Comparison of ENCODE assay signal across 28 cellular contexts in genomic region chr6:170503414-170503761, GRCh38.
"Had no signal": no experiment of that assay in that cellular context is flagged by ENCODE, and none has a peak within 500 bp of the region (broad histone marks: within the 10 kb centered on the region; RNA-seq: fewer than 3 reads in every experiment).

No MANE protein-coding gene starts in this region.

- H3K9me3 ChIP-seq: neutrophil, pancreas, prostate gland, right atrium auricular region, right lobe of liver, sigmoid colon, suprapubic skin, testis, transverse colon, vagina had no signal

- H3K36me3 ChIP-seq: neural progenitor cell, neutrophil, pancreas, prostate gland, right atrium auricular region, right lobe of liver, sigmoid colon, suprapubic skin, tibial artery, transverse colon, vagina had no signal

- H3K9me3 Mint-ChIP-seq: natural killer cell had no signal

- H3K4me3 Mint-ChIP-seq: naive thymus-derived CD4-positive, alpha-beta T cell; natural killer cell; nephron; neural progenitor cell; stimulated activated effector memory CD8-positive, alpha-beta T cell treated with anti-CD3 and anti-CD28 coated beads, Interleukin-12 subunit alpha, Interleukin-12 subunit beta, amount 100 ng/mL, for 72 hours; stimulated activated naive CD8-positive, alpha-beta T cell treated with anti-CD3 and anti-CD28 coated beads, Interleukin-15, amount 100 ng/mL, for 72 hours; type B pancreatic cell had no signal

- H3K27me3 ChIP-seq: pancreas, right atrium auricular region, right lobe of liver, testis, vagina had no signal

- DNase-seq: naive thymus-derived CD4-positive, alpha-beta T cell; natural killer cell; nucleus accumbens; pancreas; retina; right lobe of liver; sigmoid colon; small intestine; stimulated activated CD4-positive, alpha-beta T cell treated with anti-CD3 and anti-CD28 coated beads, Interleukin-15, amount 100 ng/mL, for 24 hours; stimulated activated CD4-positive, alpha-beta T cell treated with anti-CD3 and anti-CD28 coated beads, Interleukin-2, amount 100 ng/mL, for 24 hours; stimulated activated CD4-positive, alpha-beta T cell treated with anti-CD3 and anti-CD28 coated beads, Interleukin-2, amount 100 ng/mL, for 48 hours; stimulated activated CD4-positive, alpha-beta T cell treated with anti-CD3 and anti-CD28 coated beads, Interleukin-4, amount 100 ng/mL, for 24 hours; stimulated activated naive CD4-positive, alpha-beta T cell; stimulated activated naive CD8-positive, alpha-beta T cell treated with anti-CD3 and anti-CD28 coated beads, Interleukin-15, amount 100 ng/mL, for 72 hours; stimulated activated naive CD8-positive, alpha-beta T cell treated with anti-CD3 and anti-CD28 coated beads, Interleukin-15, Interleukin-2, amounts not matched to agents 100 U/mL and 50 U/mL, for 24 hours; substantia nigra; testis; tibial artery; transverse colon had no signal

- H3K36me3 Mint-ChIP-seq: natural killer cell; stimulated activated effector memory CD8-positive, alpha-beta T cell treated with anti-CD3 and anti-CD28 coated beads, Interleukin-12 subunit alpha, Interleukin-12 subunit beta, amount 100 ng/mL, for 72 hours; type B pancreatic cell had no signal

- H3K4me1 Mint-ChIP-seq: stimulated activated naive CD8-positive, alpha-beta T cell treated with anti-CD3 and anti-CD28 coated beads, Interleukin-15, amount 100 ng/mL, for 72 hours had no signal

- H3K4me3 ChIP-seq: neural progenitor cell, pancreas, prostate gland, right atrium auricular region, right lobe of liver, sigmoid colon, suprapubic skin, testis, tibial artery, transverse colon, vagina had no signal

- ATAC-seq: naive thymus-derived CD4-positive, alpha-beta T cell; natural killer cell; pancreas; right lobe of liver; stimulated activated effector memory CD8-positive, alpha-beta T cell treated with anti-CD3 and anti-CD28 coated beads, Interleukin-12 subunit alpha, Interleukin-12 subunit beta, amount 100 ng/mL, for 72 hours; stimulated activated naive CD8-positive, alpha-beta T cell treated with anti-CD3 and anti-CD28 coated beads, Interleukin-15, amount 100 ng/mL, for 72 hours; stimulated activated naive CD8-positive, alpha-beta T cell treated with anti-CD3 and anti-CD28 coated beads, Interleukin-15, Interleukin-2, amounts not matched to agents 100 U/mL and 50 U/mL, for 24 hours had no signal

- H3K27ac Mint-ChIP-seq: naive thymus-derived CD4-positive, alpha-beta T cell; natural killer cell; nephron; neural progenitor cell; stimulated activated effector memory CD8-positive, alpha-beta T cell treated with anti-CD3 and anti-CD28 coated beads, Interleukin-12 subunit alpha, Interleukin-12 subunit beta, amount 100 ng/mL, for 72 hours; stimulated activated naive CD8-positive, alpha-beta T cell treated with anti-CD3 and anti-CD28 coated beads, Interleukin-15, amount 100 ng/mL, for 72 hours; type B pancreatic cell had no signal

- H3K27ac ChIP-seq: neural progenitor cell, neutrophil, pancreas, prostate gland, right atrium auricular region, right lobe of liver, sigmoid colon, suprapubic skin, testis, tibial artery, transverse colon, vagina had no signal

- H3K4me1 ChIP-seq: pancreas, prostate gland, right atrium auricular region, right lobe of liver, sigmoid colon, suprapubic skin, testis, tibial artery, transverse colon, vagina had no signal
